11 cellular contexts compared by ENCODE assay signal in the genomic region with DNA sequence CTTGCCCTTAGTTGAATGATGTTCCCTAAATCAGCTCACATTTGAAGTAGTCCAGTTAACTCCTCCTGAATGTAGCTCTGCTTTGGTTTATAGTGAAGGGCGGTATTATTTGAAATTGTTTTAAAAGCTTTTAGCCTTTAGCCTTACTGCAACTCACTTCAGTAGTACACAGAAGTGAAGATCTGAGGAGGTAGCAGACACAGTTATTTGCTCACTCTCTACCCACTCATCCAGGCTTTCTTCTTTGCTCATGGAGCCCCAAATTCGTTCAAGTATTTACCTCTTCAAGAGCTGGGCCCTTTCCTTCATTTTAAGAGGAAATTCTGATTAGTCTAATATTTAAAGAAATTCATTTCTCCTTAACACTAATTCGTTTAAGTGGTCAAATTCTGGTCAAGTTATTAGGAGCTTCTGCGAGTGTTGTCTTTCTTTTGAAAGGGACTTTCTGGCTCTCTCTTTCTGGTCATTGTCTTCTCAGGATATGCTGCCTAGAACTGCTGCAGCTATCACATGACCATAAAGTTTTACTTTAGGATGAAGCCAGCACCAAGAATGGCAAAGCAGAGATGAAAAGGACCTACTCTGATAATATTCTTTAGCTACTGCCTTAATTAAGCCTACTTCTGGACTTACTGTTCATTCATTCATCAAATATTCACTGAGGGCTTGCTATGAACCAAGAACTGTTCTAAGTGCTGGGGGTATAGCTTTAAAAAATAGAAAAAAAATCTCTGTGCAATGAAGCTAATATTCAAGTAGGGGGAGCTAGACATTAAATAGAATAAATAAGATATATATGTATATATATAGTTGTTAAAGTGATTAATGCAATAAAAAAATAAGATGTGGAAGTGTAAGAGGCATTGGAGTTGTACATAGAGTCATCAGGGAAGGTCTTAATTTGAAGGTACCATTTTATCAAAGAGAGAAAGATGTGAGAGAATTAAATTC.
DNase-seq lines count a peak whose midpoint lies in the region; TF ChIP-seq lines count a peak whose summit lies in the region.
"Had no signal": no experiment of that assay in that cellular context is flagged by ENCODE, and none has a peak within 500 bp of the region (broad histone marks: within the 10 kb centered on the region; RNA-seq: fewer than 3 reads in every experiment).

No MANE protein-coding gene starts in this region.

- TF ChIP-seq CTCF in MCF 10A (IDR thresholded peaks at IDR 0.05; ENCODE audit: unreplicated experiment) (peak; percentile 26), breast epithelium (IDR thresholded peaks at IDR 0.05) (no peak), LNCAP (IDR thresholded peaks at IDR 0.05) (peak; percentile 37; the same call in 1 of the 2 replicates), cardiac fibroblast (IDR thresholded peaks at IDR 0.05; ENCODE audit: low read depth, low read length) (peak; percentile 21), smooth muscle cell (IDR thresholded peaks at IDR 0.05; ENCODE audit: borderline replicate concordance, insufficient read depth, poor library complexity, severe bottlenecking) (peak; percentile 38)

- intact Hi-C loops in MCF 10A (cut with micrococcal nuclease) = loop anchor here (1.0 to 5.0 kb wide), 5 partner anchors 80 to 584 kb away; partner anchors contain the start of gene AHR
- intact Hi-C loops in breast epithelium (cut with DNase I; ENCODE audit: low total_unique reads) = no loop called here

- H3K27me3 ChIP-seq in breast epithelium (no peaks in the 10 kb centered on the region), smooth muscle cell (ENCODE audit: low read depth) (no peaks in the 10 kb centered on the region)
- no peaks in the 10 kb centered on the region for H3K27me3 ChIP-seq in CD8-positive, alpha-beta memory T cell (ENCODE audit: insufficient read depth, low read length, poor library complexity, severe bottlenecking)

- H4K20me1 ChIP-seq in smooth muscle cell (ENCODE audit: low read depth) = no peaks in the 10 kb centered on the region

- no peaks in the 10 kb centered on the region for H3K36me3 Mint-ChIP-seq in MCF 10A (ENCODE audit: insufficient read depth, unreplicated experiment)
- H3K36me3 Mint-ChIP-seq in CD8-positive, alpha-beta memory T cell = no peaks in the 10 kb centered on the region
- H3K36me3 Mint-ChIP-seq: naive B cell had no signal

- H3K4me1 Mint-ChIP-seq in MCF 10A (ENCODE audit: insufficient read depth, unreplicated experiment) = no peaks in the 10 kb centered on the region
- no peaks in the 10 kb centered on the region for H3K4me1 Mint-ChIP-seq in CD8-positive, alpha-beta memory T cell

- TF ChIP-seq POLR2A in breast epithelium (IDR thresholded peaks at IDR 0.05) = no peak

- H3K79me2 ChIP-seq in smooth muscle cell (ENCODE audit: low read depth) = no peaks in the 10 kb centered on the region

- H3K4me3 Mint-ChIP-seq in MCF 10A (ENCODE audit: unreplicated experiment) = no peak overlapping the region
- no peak overlapping the region for H3K4me3 Mint-ChIP-seq in CD8-positive, alpha-beta memory T cell
- H3K4me3 Mint-ChIP-seq: naive B cell had no signal

- H3K27ac Mint-ChIP-seq in MCF 10A (ENCODE audit: low read depth, unreplicated experiment) = no peak overlapping the region
- H3K27ac Mint-ChIP-seq in CD8-positive, alpha-beta memory T cell = no peak overlapping the region
- H3K27ac Mint-ChIP-seq: naive B cell had no signal

- peaks cover under 1% of the 10 kb centered on the region for H3F3A ChIP-seq in smooth muscle cell (ENCODE audit: low read depth)

- H3K4me2 ChIP-seq in smooth muscle cell = peak overlapping the region; percentile 45

- H3K4me1 ChIP-seq in breast epithelium (no peaks in the 10 kb centered on the region), smooth muscle cell (ENCODE audit: low read depth) (peaks cover under 1% of the 10 kb centered on the region)
- H3K4me1 ChIP-seq in CD8-positive, alpha-beta memory T cell (ENCODE audit: insufficient read depth, low read length) = no peaks in the 10 kb centered on the region

- no peak overlapping the region for H3K9ac ChIP-seq in smooth muscle cell (ENCODE audit: low read depth)

- H3K27me3 Mint-ChIP-seq in MCF 10A (ENCODE audit: insufficient read depth, unreplicated experiment) = no peaks in the 10 kb centered on the region
- no peaks in the 10 kb centered on the region for H3K27me3 Mint-ChIP-seq in CD8-positive, alpha-beta memory T cell
- H3K27me3 Mint-ChIP-seq: naive B cell had no signal

- no peak overlapping the region for H3K4me3 ChIP-seq in breast epithelium
- no peak overlapping the region for H3K4me3 ChIP-seq in cardiac fibroblast (replicated peaks in 1 of 2; ENCODE audit: low read depth in 2 of 2, low read length in 2 of 2)
- H3K4me3 ChIP-seq in smooth muscle cell = no peak overlapping the region
- H3K4me3 ChIP-seq in CD8-positive, alpha-beta memory T cell (ENCODE audit: low read length) = no peak overlapping the region

- H3K9me3 ChIP-seq in breast epithelium (no peaks in the 10 kb centered on the region), smooth muscle cell (replicated peaks; ENCODE audit: low read depth) (no peaks in the 10 kb centered on the region)
- no peaks in the 10 kb centered on the region for H3K9me3 ChIP-seq in CD8-positive, alpha-beta memory T cell (ENCODE audit: low read length)

- no peak overlapping the region for H3K27ac ChIP-seq in breast epithelium
- H3K27ac ChIP-seq in smooth muscle cell (ENCODE audit: low read depth) = no peak overlapping the region
- no peak overlapping the region for H3K27ac ChIP-seq in CD8-positive, alpha-beta memory T cell (ENCODE audit: low read depth, low read length)

- DNase-seq in MCF 10A (ENCODE audit: unreplicated experiment) (peak; percentile 23), breast epithelium (ENCODE audit: low spot score in 2 of 2) (no peak), cardiac fibroblast (ENCODE audit: low read depth in 2 of 2) (peak; percentile 41), smooth muscle cell (lab: John Stamatoyannopoulos, UW; ENCODE audit: unreplicated experiment) (no peak), activated gamma-delta T cell (lab: John Stamatoyannopoulos, UW) (no peak), NCI-H1694 treated with DMSO at 0.1 percent for 48 hours (lab: John Stamatoyannopoulos, UW) (no peak)
- DNase-seq in CD8-positive, alpha-beta memory T cell = no peak
- DNase-seq: naive B cell, NCI-H146, SHP77 had no signal

- CTCF ChIA-PET in MCF 10A (lab: Yijun Ruan, JAX) = interaction anchor here (0.6 to 4.6 kb wide), 17 partner anchors 8 to 584 kb away, joined by 3 to 25 read pairs (median 4); partner anchors contain the start of gene AHR
- CTCF ChIA-PET in CD8-positive, alpha-beta memory T cell (lab: Charles Lee) = interaction anchor here (1.1 to 1.3 kb wide), 3 partner anchors 54 to 340 kb away, joined by 3 to 4 read pairs (median 4); no protein-coding TSS in a partner anchor

- peak overlapping the region; percentile 70 for H2AFZ ChIP-seq in smooth muscle cell (ENCODE audit: low read depth)

- BruUV-seq in MCF 10A (replicated peaks; lab: Mats Ljungman, UMichigan) = no TSS peak

- H3K36me3 ChIP-seq in breast epithelium = no peaks in the 10 kb centered on the region
- H3K36me3 ChIP-seq in smooth muscle cell (ENCODE audit: low read depth) = no peaks in the 10 kb centered on the region
- H3K36me3 ChIP-seq in CD8-positive, alpha-beta memory T cell (ENCODE audit: insufficient read depth, low read length) = no peaks in the 10 kb centered on the region

- WGBS in smooth muscle cell (ENCODE audit: low lambda C conversion rate) = 76% methylated on average over 4 of the region's 4 CpGs

- no peaks in the 10 kb centered on the region for H3K9me3 Mint-ChIP-seq in MCF 10A (ENCODE audit: unreplicated experiment)
- H3K9me3 Mint-ChIP-seq in CD8-positive, alpha-beta memory T cell = no peaks in the 10 kb centered on the region
- H3K9me3 Mint-ChIP-seq: naive B cell had no signal

- POLR2A ChIA-PET in MCF 10A (lab: Yijun Ruan, JAX) = interaction anchor here (1.0 to 1.8 kb wide), 5 partner anchors 32 to 240 kb away, joined by 4 to 5 read pairs (median 4); partner anchors contain the start of gene AHR
- POLR2A ChIA-PET in CD8-positive, alpha-beta memory T cell (lab: Charles Lee) = no interaction called here

Comparison
In these comparisons a context has a peak if more than half of its experiments do, and no peak if none do; other contexts are left out.
1. DNase-seq: peak in MCF 10A (single experiment) and cardiac fibroblast (2 of 2); none in breast epithelium (0 of 2), smooth muscle cell (single experiment), activated gamma-delta T cell (single experiment), CD8-positive, alpha-beta memory T cell (0 of 5) and NCI-H1694 treated with DMSO at 0.1 percent for 48 hours (single experiment).
2. CTCF ChIP-seq: peak in MCF 10A (single experiment), LNCAP (single experiment), cardiac fibroblast (single experiment) and smooth muscle cell (single experiment); none in breast epithelium (0 of 3).